ENCODE assay signal across 19 cellular contexts in genomic region chr4:83208776-83209365, GRCh38.
A peak's percentile ranks its signal among the peaks of the same experiment; 100 is the strongest.
DNase-seq lines count a peak whose midpoint lies in the region; ATAC-seq, FAIRE-seq and TF ChIP-seq lines count a peak whose summit lies in the region.
"Had no signal": no experiment of that assay in that cellular context is flagged by ENCODE, and none has a peak within 500 bp of the region (broad histone marks: within the 10 kb centered on the region; RNA-seq: fewer than 3 reads in every experiment).

No MANE protein-coding gene starts in this region.

- peak overlapping the region; percentile 92 for H3K27ac Mint-ChIP-seq in MCF 10A (ENCODE audit: low read depth, unreplicated experiment)
- H3K27ac Mint-ChIP-seq in CD8-positive, alpha-beta T cell: no peak overlapping the region
- H3K27ac Mint-ChIP-seq: activated CD4-positive, alpha-beta memory T cell treated with anti-CD3 and anti-CD28 coated beads, Interleukin-2, amount 10 ng/mL, durations not matched to agents 7 days and 5 days; T-helper 2 cell treated with Interferon-gamma antibody and Interleukin-4, amounts not matched to agents 5 μg/mL and 100 μg/mL, for 36 hours had no signal

- intact Hi-C loops in MCF 10A (cut with micrococcal nuclease) (no loop called here), breast epithelium (cut with DNase I; ENCODE audit: low total_unique reads) (no loop called here)
- intact Hi-C loops in CD8-positive, alpha-beta T cell (cut with DNase I, micrococcal nuclease): no loop called here

- H3K27ac ChIP-seq in breast epithelium: no peak overlapping the region
- no peak overlapping the region for H3K27ac ChIP-seq in WERI-Rb-1
- no peak overlapping the region for H3K27ac ChIP-seq in foreskin keratinocyte
- H3K27ac ChIP-seq in CD8-positive, alpha-beta T cell (ENCODE audit: low read depth, low read length): no peak overlapping the region
- H3K27ac ChIP-seq: brain microvascular endothelial cell had no signal

- H3K9me3 ChIP-seq in breast epithelium: no peaks in the 10 kb centered on the region
- H3K9me3 ChIP-seq in WERI-Rb-1 (ENCODE audit: severe bottlenecking): no peaks in the 10 kb centered on the region
- H3K9me3 ChIP-seq in CD8-positive, alpha-beta T cell (ENCODE audit: low read length): no peaks in the 10 kb centered on the region

- H3K4me1 Mint-ChIP-seq in MCF 10A (ENCODE audit: insufficient read depth, unreplicated experiment): peaks cover 14% of the 10 kb centered on the region
- H3K4me1 Mint-ChIP-seq in CD8-positive, alpha-beta T cell (ENCODE audit: low read depth): peaks cover 51% of the 10 kb centered on the region

- POLR2A ChIA-PET in MCF 10A (lab: Yijun Ruan, JAX): interaction anchor here (0.7 to 2.1 kb wide), 5 partner anchors 9 to 94 kb away, joined by 3 to 7 read pairs (median 4); partner anchors contain the start of gene PLAC8
- POLR2A ChIA-PET in CD8-positive, alpha-beta T cell (lab: Charles Lee): interaction anchor here (0.9 kb wide), 1 partner anchor 96 kb away, joined by 3 read pairs; no protein-coding TSS in a partner anchor

- H3K36me3 ChIP-seq in breast epithelium: no peaks in the 10 kb centered on the region
- no peaks in the 10 kb centered on the region for H3K36me3 ChIP-seq in WERI-Rb-1
- H3K36me3 ChIP-seq in CD8-positive, alpha-beta T cell (ENCODE audit: insufficient read depth, low read length): no peaks in the 10 kb centered on the region
- no peaks in the 10 kb centered on the region for H3K36me3 ChIP-seq in H7 (replicated peaks; ENCODE audit: control insufficient read depth, insufficient read depth, low read length)
- H3K36me3 ChIP-seq: brain microvascular endothelial cell had no signal

- no peaks in the 10 kb centered on the region for H3K4me1 ChIP-seq in breast epithelium
- peaks cover 7% of the 10 kb centered on the region for H3K4me1 ChIP-seq in foreskin keratinocyte
- H3K4me1 ChIP-seq in CD8-positive, alpha-beta T cell (ENCODE audit: insufficient read depth, low read length): peaks cover 49% of the 10 kb centered on the region

- H3K27me3 ChIP-seq in breast epithelium (no peaks in the 10 kb centered on the region), WERI-Rb-1 (ENCODE audit: insufficient read depth, low read depth, severe bottlenecking) (no peaks in the 10 kb centered on the region), foreskin keratinocyte (no peaks in the 10 kb centered on the region), H7 (ENCODE audit: control insufficient read depth, insufficient read depth, low read length) (no peaks in the 10 kb centered on the region)
- H3K27me3 ChIP-seq in CD8-positive, alpha-beta T cell (ENCODE audit: insufficient read depth, low read length): no peaks in the 10 kb centered on the region
- H3K27me3 ChIP-seq: brain microvascular endothelial cell had no signal

- no TSS peak for BruUV-seq in MCF 10A (replicated peaks; lab: Mats Ljungman, UMichigan)

- peaks cover 10% of the 10 kb centered on the region for H3K9me3 Mint-ChIP-seq in MCF 10A (ENCODE audit: unreplicated experiment)
- H3K9me3 Mint-ChIP-seq in CD8-positive, alpha-beta T cell: no peaks in the 10 kb centered on the region
- H3K9me3 Mint-ChIP-seq: T-helper 2 cell treated with Interferon-gamma antibody and Interleukin-4, amounts not matched to agents 5 μg/mL and 100 μg/mL, for 36 hours had no signal

- CTCF ChIA-PET in MCF 10A (lab: Yijun Ruan, JAX): interaction anchor here (1.0 to 1.2 kb wide), 2 partner anchors 36 to 51 kb away, joined by 3 read pairs; no protein-coding TSS in a partner anchor
- CTCF ChIA-PET in CD8-positive, alpha-beta T cell (lab: Charles Lee): interaction anchor here (0.9 to 1.2 kb wide), 4 partner anchors 9 to 135 kb away, joined by 3 to 4 read pairs (median 3); no protein-coding TSS in a partner anchor

- no peak overlapping the region for H3K4me3 ChIP-seq in breast epithelium
- no peak overlapping the region for H3K4me3 ChIP-seq in WERI-Rb-1 (ENCODE audit: low read depth, low read length)
- no peak overlapping the region for H3K4me3 ChIP-seq in CD8-positive, alpha-beta T cell (ENCODE audit: low read depth, low read length)
- no peak overlapping the region for H3K4me3 ChIP-seq in H7 (ENCODE audit: insufficient read depth, low read depth, low read length)
- H3K4me3 ChIP-seq: lung had no signal

- H3K36me3 Mint-ChIP-seq in MCF 10A (ENCODE audit: insufficient read depth, unreplicated experiment): no peaks in the 10 kb centered on the region
- H3K36me3 Mint-ChIP-seq in CD8-positive, alpha-beta T cell: no peaks in the 10 kb centered on the region

- TF ChIP-seq POLR2A in breast epithelium (IDR thresholded peaks at IDR 0.05): no peak

- H3K27me3 Mint-ChIP-seq in MCF 10A (ENCODE audit: insufficient read depth, unreplicated experiment): no peaks in the 10 kb centered on the region
- no peaks in the 10 kb centered on the region for H3K27me3 Mint-ChIP-seq in CD8-positive, alpha-beta T cell (ENCODE audit: low read depth)

- peak overlapping the region; percentile 17 for H3K4me3 Mint-ChIP-seq in MCF 10A (ENCODE audit: unreplicated experiment)
- H3K4me3 Mint-ChIP-seq in CD8-positive, alpha-beta T cell: no peak overlapping the region
- H3K4me3 Mint-ChIP-seq: activated CD4-positive, alpha-beta memory T cell treated with anti-CD3 and anti-CD28 coated beads, Interleukin-2, amount 10 ng/mL, durations not matched to agents 7 days and 5 days; T-helper 2 cell treated with Interferon-gamma antibody and Interleukin-4, amounts not matched to agents 5 μg/mL and 100 μg/mL, for 36 hours had no signal

- DNase-seq in MCF 10A (ENCODE audit: unreplicated experiment) (peak; percentile 50), breast epithelium (ENCODE audit: low spot score in 2 of 2) (no peak), WERI-Rb-1 (peak; percentile 9), foreskin keratinocyte (peak in 1 of 2 donors; percentile 21), urothelium cell line (ENCODE audit: low spot score) (no peak), H7 (no peak), D341Med (ENCODE audit: low spot score) (no peak)
- DNase-seq in CD8-positive, alpha-beta T cell: no peak
- DNase-seq: activated CD4-positive, alpha-beta memory T cell treated with anti-CD3 and anti-CD28 coated beads, Interleukin-2, amount 10 ng/mL, durations not matched to agents 7 days and 5 days; brain microvascular endothelial cell; DMS53; hippocampal formation; NCI-H1417 treated with DMSO at 0.1 percent for 48 hours; NCI-H510A; nucleus accumbens; RPMI8226 had no signal

- no peak for TF ChIP-seq CTCF in MCF 10A (IDR thresholded peaks at IDR 0.05; ENCODE audit: unreplicated experiment)
- TF ChIP-seq CTCF in breast epithelium (IDR thresholded peaks at IDR 0.05): no peak
- TF ChIP-seq CTCF in WERI-Rb-1 (IDR thresholded peaks at IDR 0.05; ENCODE audit: low read depth, low read length): no peak
- TF ChIP-seq CTCF in foreskin keratinocyte (conservative IDR thresholded peaks at IDR 0.05): no peak
- TF ChIP-seq CTCF in CD8-positive, alpha-beta T cell (IDR thresholded peaks at IDR 0.05): no peak

- peak; percentile 20 for FAIRE-seq in urothelium cell line (lab: Jason Lieb, UNC)
- FAIRE-seq: A204.1 had no signal

- ATAC-seq in foreskin keratinocyte: peak; percentile 10
- no peak for ATAC-seq in CD8-positive, alpha-beta T cell

Comparison
In these comparisons a context has a peak if more than half of its experiments do, and no peak if none do; other contexts are left out.
1. DNase-seq: peak in MCF 10A (single experiment) and WERI-Rb-1 (single experiment); none in breast epithelium (0 of 2), urothelium cell line (single experiment), CD8-positive, alpha-beta T cell (0 of 7), H7 (single experiment) and D341Med (single experiment).